ENCODE assay signal across 25 cellular contexts in genomic region chr14:67527756-67528155, GRCh38. TPM values are rescaled to one million over a fixed set of nuclear protein-coding genes. Genes with fewer than 3 reads are reported as not detected.
"Had no signal": no experiment of that assay in that cellular context is flagged by ENCODE, and none has a peak within 500 bp of the region (broad histone marks: within the 10 kb centered on the region; RNA-seq: fewer than 3 reads in every experiment).

No MANE protein-coding gene starts in this region.

- H3K4me1 Mint-ChIP-seq: activated CD8-positive, alpha-beta memory T cell treated with anti-CD3 and anti-CD28 coated beads, Interleukin-2, amount 10 ng/mL, durations not matched to agents 7 days and 5 days had no signal

- H3K27ac ChIP-seq: brain microvascular endothelial cell, cardiac muscle cell, SJSA1 had no signal

- H3K9me3 Mint-ChIP-seq: activated naive CD4-positive, alpha-beta T cell treated with anti-CD3 and anti-CD28 coated beads for 36 hours; activated T-cell treated with anti-CD3 and anti-CD28 coated beads, Interleukin-2, amount 50 U/mL, for 24 hours; activated T-helper 1 cell treated with anti-CD3 and anti-CD28 coated beads, Interleukin-12 subunit alpha, Interleukin-12 subunit beta, Interleukin-2, Interleukin-4 antibody, amounts not matched to agents 30 ng/mL and 10 ng/mL and 1 ng/mL, durations not matched to agents 14 hours and 24 hours and 36 hours; T-helper 1 cell treated with Interleukin-12 subunit alpha and Interleukin-12 subunit beta and Interleukin-4 antibody, amounts not matched to agents 30 μg/mL and 1 μg/mL, for 36 hours; WTC11 had no signal

- H3K4me3 Mint-ChIP-seq: activated CD8-positive, alpha-beta memory T cell treated with anti-CD3 and anti-CD28 coated beads, Interleukin-2, amount 10 ng/mL, durations not matched to agents 7 days and 5 days; activated naive CD4-positive, alpha-beta T cell treated with anti-CD3 and anti-CD28 coated beads for 36 hours; activated naive CD8-positive, alpha-beta T cell; activated T-cell treated with anti-CD3 and anti-CD28 coated beads, Interleukin-2, amount 50 U/mL, for 24 hours; activated T-helper 1 cell treated with anti-CD3 and anti-CD28 coated beads, Interleukin-12 subunit alpha, Interleukin-12 subunit beta, Interleukin-2, Interleukin-4 antibody, amounts not matched to agents 30 ng/mL and 10 ng/mL and 1 ng/mL, durations not matched to agents 14 hours and 24 hours and 36 hours; T-helper 1 cell treated with Interleukin-12 subunit alpha and Interleukin-12 subunit beta and Interleukin-4 antibody, amounts not matched to agents 30 μg/mL and 1 μg/mL, for 36 hours; WTC11 had no signal

- ATAC-seq: activated CD8-positive, alpha-beta memory T cell treated with anti-CD3 and anti-CD28 coated beads, Interleukin-2, amount 10 ng/mL, durations not matched to agents 7 days and 5 days; PC-3 had no signal

- H3K36me3 Mint-ChIP-seq: activated CD8-positive, alpha-beta memory T cell treated with anti-CD3 and anti-CD28 coated beads, Interleukin-2, amount 10 ng/mL, durations not matched to agents 7 days and 5 days; activated naive CD8-positive, alpha-beta T cell; WTC11 had no signal

- H3K27ac Mint-ChIP-seq: activated CD8-positive, alpha-beta memory T cell treated with anti-CD3 and anti-CD28 coated beads, Interleukin-2, amount 10 ng/mL, durations not matched to agents 7 days and 5 days; activated naive CD4-positive, alpha-beta T cell treated with anti-CD3 and anti-CD28 coated beads for 36 hours; activated naive CD8-positive, alpha-beta T cell; activated T-cell treated with anti-CD3 and anti-CD28 coated beads, Interleukin-2, amount 50 U/mL, for 24 hours; activated T-helper 1 cell treated with anti-CD3 and anti-CD28 coated beads, Interleukin-12 subunit alpha, Interleukin-12 subunit beta, Interleukin-2, Interleukin-4 antibody, amounts not matched to agents 30 ng/mL and 10 ng/mL and 1 ng/mL, durations not matched to agents 14 hours and 24 hours and 36 hours; T-helper 1 cell treated with Interleukin-12 subunit alpha and Interleukin-12 subunit beta and Interleukin-4 antibody, amounts not matched to agents 30 μg/mL and 1 μg/mL, for 36 hours; WTC11 had no signal

- DNase-seq: activated CD4-positive, alpha-beta T cell treated with anti-CD3 and anti-CD28 coated beads for 48 hours; activated CD4-positive, alpha-beta T cell treated with anti-CD3 and anti-CD28 coated beads, Interleukin-2, amount 50 U/mL, for 4 hours; activated CD4-positive, CD25-positive, alpha-beta regulatory T cell treated with anti-CD3 and anti-CD28 coated beads, Interleukin-2, amount 50 U/mL, for 72 hours; activated CD8-positive, alpha-beta memory T cell treated with anti-CD3 and anti-CD28 coated beads, Interleukin-2, amount 10 ng/mL, durations not matched to agents 7 days and 5 days; activated effector memory CD4-positive, alpha-beta T cell treated with anti-CD3 and anti-CD28 coated beads, Interleukin-2, amount 50 U/mL, for 16 hours; activated naive CD4-positive, alpha-beta T cell treated with anti-CD3 and anti-CD28 coated beads for 36 hours; activated T-cell treated with anti-CD3 and anti-CD28 coated beads, Interleukin-2, amount 50 U/mL, for 24 hours; brain microvascular endothelial cell; Karpas-422; MM.1S; NCI-H1105; NCI-H1436; NCI-H1694 treated with DMSO at 0.1 percent for 48 hours; NCI-H2029 treated with DMSO at 0.1 percent for 48 hours; NCI-H510A treated with DMSO at 0.1 percent for 48 hours; NCI-H69; PC-3; SHP77; SW 1271 had no signal

RNA-seq across cellular contexts. Expression of gene TMEM229B, which starts 39.2 kb away (rescaled TPM):
- total RNA-seq: PC-3 had no signal
